In the genomic region with DNA sequence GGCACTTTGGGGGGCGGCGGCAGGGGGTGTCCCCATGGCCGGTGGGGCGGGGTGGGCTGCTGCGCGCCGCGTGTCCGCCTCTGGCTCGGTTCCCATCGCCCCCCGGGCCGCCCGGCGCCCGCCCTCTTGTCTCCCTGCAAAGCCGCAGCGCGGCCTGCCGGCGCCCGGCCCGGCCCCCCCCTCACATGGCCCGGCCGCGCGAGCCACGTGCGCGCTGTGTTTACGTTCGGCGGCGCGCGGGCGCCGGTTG, we compare ENCODE assay signal across 9 cellular contexts. TPM values are rescaled to one million over a fixed set of nuclear protein-coding genes. Genes with fewer than 3 reads are reported as not detected.
DNase-seq lines count a peak whose midpoint lies in the region; ATAC-seq and TF ChIP-seq lines count a peak whose summit lies in the region.
"Had no signal": no experiment of that assay in that cellular context is flagged by ENCODE, and none has a peak within 500 bp of the region (broad histone marks: within the 10 kb centered on the region; RNA-seq: fewer than 3 reads in every experiment).

No MANE protein-coding gene starts in this region.

- no peaks in the 10 kb centered on the region for H3K36me3 ChIP-seq in body of pancreas (replicated peaks in 1 of 2; ENCODE audit: insufficient read depth in 1 of 2, low read depth in 2 of 2)

- H3K27me3 Mint-ChIP-seq in activated naive CD4-positive, alpha-beta T cell treated with anti-CD3 and anti-CD28 coated beads, Interleukin-2, amount 10 ng/mL, durations not matched to agents 7 days and 5 days, result peaks cover 38% of the 10 kb centered on the region
- H3K27me3 Mint-ChIP-seq in memory B cell (no peaks in the 10 kb centered on the region), type B pancreatic cell (peaks cover 17% of the 10 kb centered on the region)

- CTCF ChIA-PET in activated naive CD4-positive, alpha-beta T cell treated with anti-CD3 and anti-CD28 coated beads, Interleukin-2, amount 10 ng/mL, durations not matched to agents 7 days and 5 days (lab: Charles Lee), result no interaction called here

- ATAC-seq in activated naive CD4-positive, alpha-beta T cell treated with anti-CD3 and anti-CD28 coated beads, Interleukin-2, amount 50 U/mL, for 72 hours, result no peak
- ATAC-seq in body of pancreas (no peak), memory B cell (ENCODE audit: low read depth) (no peak), GM18867 (IDR thresholded peaks at IDR 0.05; ENCODE audit: unreplicated experiment) (no peak), HG03135 (IDR thresholded peaks at IDR 0.05; ENCODE audit: unreplicated experiment) (no peak)

- no peak for TF ChIP-seq CTCF in body of pancreas (IDR thresholded peaks at IDR 0.05)
- TF ChIP-seq CTCF in type B pancreatic cell (conservative IDR thresholded peaks at IDR 0.05), result no peak

- peaks cover 30% of the 10 kb centered on the region for H3K4me1 Mint-ChIP-seq in activated naive CD4-positive, alpha-beta T cell treated with anti-CD3 and anti-CD28 coated beads, Interleukin-2, amount 10 ng/mL, durations not matched to agents 7 days and 5 days
- peaks cover 30% of the 10 kb centered on the region for H3K4me1 Mint-ChIP-seq in memory B cell
- H3K4me1 Mint-ChIP-seq in type B pancreatic cell (ENCODE audit: unreplicated experiment), result peaks cover 38% of the 10 kb centered on the region

- 1% methylated on average over 24 of the region's 38 CpGs; no CpG with 5 or more reads in 1 of the 2 donors for WGBS in body of pancreas, 2 donors

- H3K9me3 Mint-ChIP-seq in activated naive CD4-positive, alpha-beta T cell treated with anti-CD3 and anti-CD28 coated beads, Interleukin-2, amount 10 ng/mL, durations not matched to agents 7 days and 5 days, result no peaks in the 10 kb centered on the region
- no peaks in the 10 kb centered on the region for H3K9me3 Mint-ChIP-seq in activated naive CD4-positive, alpha-beta T cell treated with anti-CD3 and anti-CD28 coated beads, Interleukin-2, amount 50 U/mL, for 72 hours
- H3K9me3 Mint-ChIP-seq in memory B cell (no peaks in the 10 kb centered on the region), type B pancreatic cell (no peaks in the 10 kb centered on the region)
- H3K9me3 Mint-ChIP-seq: T-helper 1 cell treated with Interleukin-12 subunit alpha and Interleukin-12 subunit beta and Interleukin-4 antibody, amounts not matched to agents 30 μg/mL and 1 μg/mL, for 36 hours had no signal

- H3K36me3 Mint-ChIP-seq in activated naive CD4-positive, alpha-beta T cell treated with anti-CD3 and anti-CD28 coated beads, Interleukin-2, amount 10 ng/mL, durations not matched to agents 7 days and 5 days, result peaks cover 2% of the 10 kb centered on the region
- H3K36me3 Mint-ChIP-seq in activated naive CD4-positive, alpha-beta T cell treated with anti-CD3 and anti-CD28 coated beads, Interleukin-2, amount 50 U/mL, for 72 hours, result peaks cover 0 to 4% of the 10 kb centered on the region in 2 donors
- H3K36me3 Mint-ChIP-seq in memory B cell, result peaks cover 3% of the 10 kb centered on the region
- H3K36me3 Mint-ChIP-seq in type B pancreatic cell, result peaks cover 8% of the 10 kb centered on the region

- H3K4me3 ChIP-seq in body of pancreas, result no peak overlapping the region

- H3K27me3 ChIP-seq in body of pancreas, result no peaks in the 10 kb centered on the region

- H3K27ac Mint-ChIP-seq in activated naive CD4-positive, alpha-beta T cell treated with anti-CD3 and anti-CD28 coated beads, Interleukin-2, amount 10 ng/mL, durations not matched to agents 7 days and 5 days, result peak overlapping the region; percentile 77
- H3K27ac Mint-ChIP-seq in activated naive CD4-positive, alpha-beta T cell treated with anti-CD3 and anti-CD28 coated beads, Interleukin-2, amount 50 U/mL, for 72 hours, result peak overlapping the region in 1 of 2 donors; percentile 83
- H3K27ac Mint-ChIP-seq in memory B cell (peak overlapping the region; percentile 92), type B pancreatic cell (no peak overlapping the region)

- peaks cover 49% of the 10 kb centered on the region for H3K4me1 ChIP-seq in body of pancreas

- DNase-seq in activated naive CD4-positive, alpha-beta T cell treated with anti-CD3 and anti-CD28 coated beads, Interleukin-2, amount 10 ng/mL, durations not matched to agents 7 days and 5 days, result no peak
- DNase-seq in activated naive CD4-positive, alpha-beta T cell treated with anti-CD3 and anti-CD28 coated beads, Interleukin-2, amount 50 U/mL, for 72 hours (ENCODE audit: low spot score in 2 of 2), result no peak
- DNase-seq in body of pancreas, result no peak
- no peak for DNase-seq in memory B cell (ENCODE audit: low spot score in 2 of 2)
- DNase-seq in type B pancreatic cell (ENCODE audit: extremely low spot score, unreplicated experiment), result no peak
- DNase-seq in activated CD8-positive, alpha-beta memory T cell treated with anti-CD3 and anti-CD28 coated beads for 24 hours, result no peak

- no peaks in the 10 kb centered on the region for H3K9me3 ChIP-seq in body of pancreas

- intact Hi-C loops in body of pancreas (cut with DNase I), result no loop called here

- no peak for TF ChIP-seq POLR2A in body of pancreas (IDR thresholded peaks at IDR 0.05)

- peak overlapping the region; percentile 57 for H3K4me3 Mint-ChIP-seq in activated naive CD4-positive, alpha-beta T cell treated with anti-CD3 and anti-CD28 coated beads, Interleukin-2, amount 10 ng/mL, durations not matched to agents 7 days and 5 days
- H3K4me3 Mint-ChIP-seq in memory B cell (peak overlapping the region; percentile 84), type B pancreatic cell (peak overlapping the region; percentile 64)

- H3K27ac ChIP-seq in body of pancreas, result peak overlapping the region; percentile 91 to 100 (median 98)

RNA-seq across cellular contexts. Expression of gene NR1D2, which starts 0.5 kb away (rescaled TPM):
- 10 to 100 TPM in 1 of 2 donors, 1 to 10 TPM in 1; 2.1 to 32.7 TPM for total RNA-seq in activated naive CD4-positive, alpha-beta T cell treated with anti-CD3 and anti-CD28 coated beads, Interleukin-2, amount 50 U/mL, for 72 hours
- total RNA-seq in body of pancreas (10 to 100 TPM; 13.0 to 14.5 TPM), type B pancreatic cell (ENCODE audit: low replicate concordance) (20.6 and 23.1 TPM in 2 replicates)

RNA-seq across cellular contexts. Expression of gene RPL15, which starts 28.6 kb away (rescaled TPM):
- 1,000 to 10,000 TPM; 2,185 to 2,637 TPM for total RNA-seq in activated naive CD4-positive, alpha-beta T cell treated with anti-CD3 and anti-CD28 coated beads, Interleukin-2, amount 50 U/mL, for 72 hours
- total RNA-seq in body of pancreas (1,000 to 10,000 TPM in 1 of 2 donors, 100 to 1,000 TPM in 1; 385 to 1,128 TPM), type B pancreatic cell (ENCODE audit: low replicate concordance) (2,083 and 2,257 TPM in 2 replicates)

RNA-seq across cellular contexts. Expression of gene NKIRAS1, which starts 28.8 kb away (rescaled TPM):
- 1 to 10 TPM; 2.4 to 7.4 TPM for total RNA-seq in activated naive CD4-positive, alpha-beta T cell treated with anti-CD3 and anti-CD28 coated beads, Interleukin-2, amount 50 U/mL, for 72 hours
- total RNA-seq in body of pancreas (1 to 10 TPM; 2.0 to 7.8 TPM), type B pancreatic cell (ENCODE audit: low replicate concordance) (8.0 and 10.8 TPM in 2 replicates)
